ENCODE assay signal across 9 cellular contexts in genomic region chr21:41933259-41934079, GRCh38. TPM values are rescaled to one million over a fixed set of nuclear protein-coding genes. Genes with fewer than 3 reads are reported as not detected.
DNase-seq lines count a peak whose midpoint lies in the region.
"Had no signal": no experiment of that assay in that cellular context is flagged by ENCODE, and none has a peak within 500 bp of the region (broad histone marks: within the 10 kb centered on the region; RNA-seq: fewer than 3 reads in every experiment).

No MANE protein-coding gene starts in this region.

- H2BK120ac ChIP-seq in neuronal stem cell (ENCODE audit: low read depth, low read length), result no peak overlapping the region

- H3K36me3 Mint-ChIP-seq in activated CD4-positive, alpha-beta T cell treated with anti-CD3 and anti-CD28 coated beads, Interleukin-2, amount 10 ng/mL, durations not matched to agents 24 days and 14 days (ENCODE audit: low read depth), result no peaks in the 10 kb centered on the region

- H3K9ac ChIP-seq in BLaER1, result 0 out of 2 replicates have a peak overlapping the region, but pooled peaks have one; percentile 35
- no peak overlapping the region for H3K9ac ChIP-seq in neuronal stem cell (ENCODE audit: low read depth, low read length, poor library complexity)

- H3K9me3 ChIP-seq in BLaER1 (0 out of 2 replicates have a peak, but pooled peaks cover 7% of the 10 kb centered on the region), neuronal stem cell (replicated peaks in 1 of 2; ENCODE audit: control insufficient read depth in 2 of 2, insufficient read depth in 1 of 2, low read depth in 1 of 2, low read length in 2 of 2) (no peaks in the 10 kb centered on the region)

- DNase-seq in RPMI7951 (ENCODE audit: low read depth) (peak; percentile 72), fibroblast of gingiva (ENCODE audit: low read depth) (peak; percentile 63), neuronal stem cell (ENCODE audit: low spot score) (no peak), activated gamma-delta T cell treated with Interleukin-2 at 50 U/mL for 16 hours (no peak), DMS 273 treated with DMSO at 0.1 percent for 48 hours (lab: John Stamatoyannopoulos, UW) (no peak), NCI-H187 treated with DMSO at 0.1 percent for 48 hours (lab: John Stamatoyannopoulos, UW) (no peak)
- DNase-seq in activated CD4-positive, alpha-beta T cell treated with anti-CD3 and anti-CD28 coated beads, Interleukin-2, amount 10 ng/mL, durations not matched to agents 24 days and 14 days, result no peak
- DNase-seq: anterior cingulate cortex had no signal

- H3K4ac ChIP-seq in neuronal stem cell (ENCODE audit: low read length), result no peak overlapping the region

- H3K4me1 ChIP-seq in BLaER1, result peaks cover 53% of the 10 kb centered on the region
- peaks cover 3 to 4% of the 10 kb centered on the region in 2 donors for H3K4me1 ChIP-seq in neuronal stem cell (ENCODE audit: control insufficient read depth in 2 of 2, insufficient read depth in 1 of 2, low read depth in 1 of 2, low read length in 2 of 2)

- no peak overlapping the region for H3K27ac Mint-ChIP-seq in activated CD4-positive, alpha-beta T cell treated with anti-CD3 and anti-CD28 coated beads, Interleukin-2, amount 10 ng/mL, durations not matched to agents 24 days and 14 days

- no peak overlapping the region for H3K23ac ChIP-seq in neuronal stem cell (ENCODE audit: low read depth, low read length, poor library complexity)

- H2AFZ ChIP-seq in neuronal stem cell (ENCODE audit: low read length), result no peak overlapping the region

- H3K79me1 ChIP-seq in neuronal stem cell (ENCODE audit: low read depth, low read length), result no peaks in the 10 kb centered on the region

- no peak overlapping the region for H2BK12ac ChIP-seq in neuronal stem cell (ENCODE audit: low read length)

- intact Hi-C loops in activated CD4-positive, alpha-beta T cell treated with anti-CD3 and anti-CD28 coated beads, Interleukin-2, amount 10 ng/mL, durations not matched to agents 24 days and 14 days (cut with micrococcal nuclease), result no loop called here

- H3K27ac ChIP-seq in BLaER1 (peak overlapping the region; percentile 38; the same call in 1 of the 2 replicates), neuronal stem cell (replicated peaks; ENCODE audit: low read length) (no peak overlapping the region)

- peaks cover 11% of the 10 kb centered on the region for H3K4me1 Mint-ChIP-seq in activated CD4-positive, alpha-beta T cell treated with anti-CD3 and anti-CD28 coated beads, Interleukin-2, amount 10 ng/mL, durations not matched to agents 24 days and 14 days

- H3K4me3 ChIP-seq in BLaER1, result no peak overlapping the region
- H3K4me3 ChIP-seq in neuronal stem cell (ENCODE audit: low read length in 2 of 2), result no peak overlapping the region

- H3K36me3 ChIP-seq in BLaER1 (peaks cover 12% of the 10 kb centered on the region), neuronal stem cell (replicated peaks in 1 of 2; ENCODE audit: control insufficient read depth in 2 of 2, insufficient read depth in 2 of 2, low read length in 2 of 2) (no peaks in the 10 kb centered on the region)

- H3K27me3 Mint-ChIP-seq in activated CD4-positive, alpha-beta T cell treated with anti-CD3 and anti-CD28 coated beads, Interleukin-2, amount 10 ng/mL, durations not matched to agents 24 days and 14 days, result peaks cover 4% of the 10 kb centered on the region

- no peak overlapping the region for H2AK5ac ChIP-seq in neuronal stem cell (ENCODE audit: low read depth, low read length)

- H3K14ac ChIP-seq in neuronal stem cell (ENCODE audit: low read length), result no peak overlapping the region

- peak overlapping the region; percentile 8 for H3K18ac ChIP-seq in neuronal stem cell (ENCODE audit: low read length)

- no peaks in the 10 kb centered on the region for H3K9me3 Mint-ChIP-seq in activated CD4-positive, alpha-beta T cell treated with anti-CD3 and anti-CD28 coated beads, Interleukin-2, amount 10 ng/mL, durations not matched to agents 24 days and 14 days

- no peak overlapping the region for H2BK15ac ChIP-seq in neuronal stem cell (ENCODE audit: low read length)

- H4K91ac ChIP-seq in neuronal stem cell (ENCODE audit: low read depth, low read length, poor library complexity), result no peak overlapping the region

- no peak overlapping the region for H4K8ac ChIP-seq in neuronal stem cell (ENCODE audit: low read depth, low read length)

- no peaks in the 10 kb centered on the region for H4K20me1 ChIP-seq in BLaER1

- H3K27me3 ChIP-seq in BLaER1 (no peaks in the 10 kb centered on the region), neuronal stem cell (ENCODE audit: control insufficient read depth in 3 of 3, insufficient read depth in 3 of 3, low read depth in 1 of 3, low read length in 3 of 3) (no peaks in the 10 kb centered on the region)

- peak overlapping the region; percentile 67 for H3K4me2 ChIP-seq in BLaER1
- no peak overlapping the region for H3K4me2 ChIP-seq in neuronal stem cell (ENCODE audit: insufficient read depth, low read length, poor library complexity, severe bottlenecking)

- no CpG with 5 or more reads among the region's 20 CpGs for WGBS in neuronal stem cell (ENCODE audit: extremely low coverage in 2 of 2, insufficient read length in 2 of 2, insufficient replicate concordance in 1 of 2), 2 donors

- H2BK5ac ChIP-seq in neuronal stem cell (ENCODE audit: low read length), result no peak overlapping the region

- no peak overlapping the region for H3K4me3 Mint-ChIP-seq in activated CD4-positive, alpha-beta T cell treated with anti-CD3 and anti-CD28 coated beads, Interleukin-2, amount 10 ng/mL, durations not matched to agents 24 days and 14 days

RNA-seq across cellular contexts. Expression of gene C2CD2, which starts 20.3 kb away (rescaled TPM):
- total RNA-seq in RPMI7951 (2014; rRNA removed; shearing (Covaris generic)), result 18.5 and 18.8 TPM in 2 replicates
- 9.9 TPM for polyA plus RNA-seq in neuronal stem cell (2013, experiment 1 of 2)
- 10.7 TPM for polyA plus RNA-seq in neuronal stem cell (2013, experiment 2 of 2)
- 9.3 and 10.6 TPM in 2 replicates for total RNA-seq in activated CD4-positive, alpha-beta T cell treated with anti-CD3 and anti-CD28 coated beads, Interleukin-2, amount 10 ng/mL, durations not matched to agents 24 days and 14 days

RNA-seq across cellular contexts. Expression of gene PRDM15, which starts 54.3 kb away (rescaled TPM):
- total RNA-seq in RPMI7951 (2014; rRNA removed; shearing (Covaris generic)), result 2.4 and 3.9 TPM in 2 replicates
- 4.5 TPM for polyA plus RNA-seq in neuronal stem cell (2013, experiment 1 of 2)
- 4.3 TPM for polyA plus RNA-seq in neuronal stem cell (2013, experiment 2 of 2)
- total RNA-seq in activated CD4-positive, alpha-beta T cell treated with anti-CD3 and anti-CD28 coated beads, Interleukin-2, amount 10 ng/mL, durations not matched to agents 24 days and 14 days, result 18.6 and 19.1 TPM in 2 replicates

Comparison
In these comparisons a context has a peak if more than half of its experiments do, and no peak if none do; other contexts are left out.
1. DNase-seq: peak in RPMI7951 (single experiment) and fibroblast of gingiva (single experiment); none in neuronal stem cell (single experiment), activated gamma-delta T cell treated with Interleukin-2 at 50 U/mL for 16 hours (single experiment), DMS 273 treated with DMSO at 0.1 percent for 48 hours (single experiment), NCI-H187 treated with DMSO at 0.1 percent for 48 hours (single experiment) and activated CD4-positive, alpha-beta T cell treated with anti-CD3 and anti-CD28 coated beads, Interleukin-2, amount 10 ng/mL, durations not matched to agents 24 days and 14 days (single experiment).